In genomic region chr20:31630187-31630790, GRCh38 we compare ENCODE assay signal across 1 cellular context.
TF ChIP-seq lines count a peak whose summit lies in the region.

No MANE protein-coding gene starts in this region.

TF ChIP-seq in IMR-90, 13 proteins besides CTCF, POLR2A, EP300 and RAD21 (continued from another document):
- TF ChIP-seq MXI1 (IDR thresholded peaks at IDR 0.05; ENCODE audit: borderline replicate concordance, low read depth, low read length): no peak
- TF ChIP-seq, protein P1, sequence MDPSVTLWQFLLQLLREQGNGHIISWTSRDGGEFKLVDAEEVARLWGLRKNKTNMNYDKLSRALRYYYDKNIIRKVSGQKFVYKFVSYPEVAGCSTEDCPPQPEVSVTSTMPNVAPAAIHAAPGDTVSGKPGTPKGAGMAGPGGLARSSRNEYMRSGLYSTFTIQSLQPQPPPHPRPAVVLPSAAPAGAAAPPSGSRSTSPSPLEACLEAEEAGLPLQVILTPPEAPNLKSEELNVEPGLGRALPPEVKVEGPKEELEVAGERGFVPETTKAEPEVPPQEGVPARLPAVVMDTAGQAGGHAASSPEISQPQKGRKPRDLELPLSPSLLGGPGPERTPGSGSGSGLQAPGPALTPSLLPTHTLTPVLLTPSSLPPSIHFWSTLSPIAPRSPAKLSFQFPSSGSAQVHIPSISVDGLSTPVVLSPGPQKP (IDR thresholded peaks at IDR 0.05; ENCODE audit: borderline replicate concordance, low read depth, low read length): no peak
- TF ChIP-seq MAZ (IDR thresholded peaks at IDR 0.05; ENCODE audit: borderline replicate concordance, low read depth, low read length): no peak
